In genomic region chr6:99823513-99824235, GRCh38 we compare ENCODE assay signal across 1 cellular context.
TF ChIP-seq lines count a peak whose summit lies in the region.

No MANE protein-coding gene starts in this region.

TF ChIP-seq in GM23338, 12 proteins besides CTCF, POLR2A, EP300 and RAD21:
- peak; percentile 27; the same call in 1 of the 2 replicates for TF ChIP-seq POLR2AphosphoS5 (IDR thresholded peaks at IDR 0.05; ENCODE audit: low read depth)
TF ChIP-seq in GM23338: peak in this region for 1; not testable (repeated sequence) for 11.
